8 cellular contexts compared by ENCODE assay signal in genomic region chrX:49269010-49269767, GRCh38. TPM values are rescaled to one million over a fixed set of nuclear protein-coding genes. Genes with fewer than 3 reads are reported as not detected.
DNase-seq lines count a peak whose midpoint lies in the region; ATAC-seq and TF ChIP-seq lines count a peak whose summit lies in the region.

No MANE protein-coding gene starts in this region.

- TF ChIP-seq CTCF in CD4-positive, alpha-beta T cell (IDR thresholded peaks at IDR 0.05), result no peak
- TF ChIP-seq CTCF in liver (IDR thresholded peaks at IDR 0.05; ENCODE audit: low read depth, low read length, missing input control), result no peak

- CTCF ChIA-PET in CD4-positive, alpha-beta T cell (lab: Charles Lee), result interaction anchor here (1.0 kb wide), 1 partner anchor 113 kb away, joined by 5 read pairs; no protein-coding TSS in a partner anchor
- CTCF ChIA-PET in activated CD4-positive, alpha-beta memory T cell treated with anti-CD3 and anti-CD28 coated beads for 36 hours (lab: Charles Lee), result interaction anchor here (0.6 to 1.2 kb wide), 3 partner anchors 12 to 113 kb away, joined by 3 to 7 read pairs (median 4); no protein-coding TSS in a partner anchor

- peaks cover 9 to 43% (median 29%) of the 10 kb centered on the region in 4 donors for H3K4me1 ChIP-seq in liver (ENCODE audit: control insufficient read depth in 4 of 4, insufficient read depth in 4 of 4, low read length in 3 of 4)

- H3K27me3 Mint-ChIP-seq in CD4-positive, alpha-beta T cell, result no peaks in the 10 kb centered on the region
- no peaks in the 10 kb centered on the region for H3K27me3 Mint-ChIP-seq in activated CD4-positive, alpha-beta memory T cell treated with anti-CD3 and anti-CD28 coated beads for 36 hours

- intact Hi-C loops in CD4-positive, alpha-beta T cell (cut with DNase I, micrococcal nuclease), result loop anchor here (1.0 to 5.0 kb wide), 3 partner anchors 37 to 78 kb away; partner anchors contain the start of genes CACNA1F (in 1 of the 2) and SYP (in 1 of the 2)
- intact Hi-C loops in activated CD4-positive, alpha-beta memory T cell treated with anti-CD3 and anti-CD28 coated beads for 36 hours (cut with micrococcal nuclease), result loop anchor here (1.0 to 5.0 kb wide), 5 partner anchors 34 to 312 kb away; partner anchors contain the start of genes CCDC22, OTUD5 and SYP

- H3K36me3 Mint-ChIP-seq in CD4-positive, alpha-beta T cell (ENCODE audit: low read depth), result no peaks in the 10 kb centered on the region
- peaks cover 11% of the 10 kb centered on the region for H3K36me3 Mint-ChIP-seq in activated CD4-positive, alpha-beta memory T cell treated with anti-CD3 and anti-CD28 coated beads for 36 hours

- DNase-seq in CD4-positive, alpha-beta T cell, result peak; percentile 85 to 96 (median 90)
- DNase-seq in NCI-H82 (lab: John Stamatoyannopoulos, UW), result peak; percentile 99
- DNase-seq in activated CD4-positive, alpha-beta memory T cell treated with anti-CD3 and anti-CD28 coated beads for 36 hours, result peak; percentile 97
- peak; percentile 96 to 98 for DNase-seq in dermis microvascular lymphatic vessel endothelial cell (ENCODE audit: low read depth in 2 of 2)
- peak; percentile 93 for DNase-seq in stimulated activated CD4-positive, alpha-beta T cell treated with anti-CD3 and anti-CD28 coated beads, Interleukin-4, amount 100 ng/mL, for 1 hour

- H3K4me1 Mint-ChIP-seq in CD4-positive, alpha-beta T cell (ENCODE audit: low read depth), result peaks cover 49% of the 10 kb centered on the region
- H3K4me1 Mint-ChIP-seq in activated CD4-positive, alpha-beta memory T cell treated with anti-CD3 and anti-CD28 coated beads for 36 hours (ENCODE audit: low read depth), result peaks cover 56% of the 10 kb centered on the region

- H3K27me3 ChIP-seq in CD4-positive, alpha-beta T cell (ENCODE audit: control insufficient read depth, insufficient read depth, low read length), result no peaks in the 10 kb centered on the region
- H3K27me3 ChIP-seq in liver (ENCODE audit: control insufficient read depth in 4 of 4, insufficient read depth in 4 of 4, low read length in 3 of 4), result no peaks in the 10 kb centered on the region

- peak overlapping the region; percentile 91 for H3K4me3 Mint-ChIP-seq in CD4-positive, alpha-beta T cell
- peak overlapping the region; percentile 91 for H3K4me3 Mint-ChIP-seq in activated CD4-positive, alpha-beta memory T cell treated with anti-CD3 and anti-CD28 coated beads for 36 hours

- whole genome bisulfite sequencing in liver, result under 1% methylated on average over 45 of the region's 45 CpGs

- H3K27ac ChIP-seq in CD4-positive, alpha-beta T cell (ENCODE audit: low read depth, low read length), result peak overlapping the region; percentile 96
- peak overlapping the region; percentile 92 to 99 for H3K27ac ChIP-seq in liver (ENCODE audit: low read depth in 1 of 2, low read length in 2 of 2)

- no peaks in the 10 kb centered on the region for H3K36me3 ChIP-seq in liver (ENCODE audit: control insufficient read depth in 4 of 4, insufficient read depth in 3 of 4, low read depth in 1 of 4, low read length in 3 of 4)

- no peaks in the 10 kb centered on the region for H3K9me3 ChIP-seq in CD4-positive, alpha-beta T cell (ENCODE audit: control insufficient read depth, low read length)
- H3K9me3 ChIP-seq in liver (ENCODE audit: control insufficient read depth in 4 of 4, low read length in 3 of 4), result no peaks in the 10 kb centered on the region

- peak overlapping the region; percentile 48 to 94 for H3K9ac ChIP-seq in liver (ENCODE audit: low read depth in 1 of 2, low read length in 2 of 2)

- peak; percentile 82 for ATAC-seq in CD4-positive, alpha-beta T cell (ENCODE audit: poor library complexity)
- ATAC-seq in GM19452 (IDR thresholded peaks at IDR 0.05; ENCODE audit: unreplicated experiment) (peak; percentile 79), HG03575 (IDR thresholded peaks at IDR 0.05; ENCODE audit: extremely low read depth, insufficient number of reproducible peaks, low FRiP score, unreplicated experiment) (peak; percentile 85)

- peak overlapping the region; percentile 71 to 81 (median 76) for H3K4me3 ChIP-seq in liver (ENCODE audit: low read depth in 1 of 3, low read length in 3 of 3)

- no peak for TF ChIP-seq RAD21 in liver (IDR thresholded peaks at IDR 0.05)

- no peaks in the 10 kb centered on the region for H3K9me3 Mint-ChIP-seq in CD4-positive, alpha-beta T cell
- no peaks in the 10 kb centered on the region for H3K9me3 Mint-ChIP-seq in activated CD4-positive, alpha-beta memory T cell treated with anti-CD3 and anti-CD28 coated beads for 36 hours

- H3K27ac Mint-ChIP-seq in CD4-positive, alpha-beta T cell, result peak overlapping the region; percentile 99
- peak overlapping the region; percentile 98 for H3K27ac Mint-ChIP-seq in activated CD4-positive, alpha-beta memory T cell treated with anti-CD3 and anti-CD28 coated beads for 36 hours

- POLR2A ChIA-PET in CD4-positive, alpha-beta T cell (lab: Charles Lee), result interaction anchor here (0.6 to 3.2 kb wide), 17 partner anchors 9 to 730 kb away, joined by 3 to 37 read pairs (median 5); partner anchors contain the start of genes CCDC22, OTUD5, PRAF2 and RBM3
- POLR2A ChIA-PET in activated CD4-positive, alpha-beta memory T cell treated with anti-CD3 and anti-CD28 coated beads for 36 hours (lab: Charles Lee), result interaction anchor here (1.4 to 1.5 kb wide), 2 partner anchors 9 to 97 kb away, joined by 4 to 6 read pairs; partner anchors contain the start of gene PLP2

TF ChIP-seq in liver, 16 proteins besides CTCF, POLR2A, EP300 and RAD21 (continues in another document):
- TF ChIP-seq HNF4A (conservative IDR thresholded peaks at IDR 0.05) (peak in 1 of 2 donors; percentile 12), TAF1 (conservative IDR thresholded peaks at IDR 0.05) (peak; percentile 65), FOXA1 (IDR thresholded peaks at IDR 0.05) (no peak), SP1 (IDR thresholded peaks at IDR 0.05) (peak; percentile 87), ZBTB33 (IDR thresholded peaks at IDR 0.05) (no peak), FOXA2 (IDR thresholded peaks at IDR 0.05) (no peak), NR2F2 (IDR thresholded peaks at IDR 0.05) (no peak), YY1 (IDR thresholded peaks at IDR 0.05) (peak; percentile 85), EGR1 (IDR thresholded peaks at IDR 0.05; ENCODE audit: low read depth in 2 of 2) (peak; percentile 94), ATF3 (IDR thresholded peaks at IDR 0.05) (no peak), RXRA (IDR thresholded peaks at IDR 0.05) (peak; percentile 3 to 34), HNF4G (IDR thresholded peaks at IDR 0.05) (no peak), JUND (IDR thresholded peaks at IDR 0.05) (peak; percentile 7 to 36)

RNA-seq across cellular contexts. Expression of gene PPP1R3F, which starts 0.4 kb away (rescaled TPM):
- total RNA-seq in CD4-positive, alpha-beta T cell, result 1 to 10 TPM; 8.5 to 9.1 TPM
- total RNA-seq in activated CD4-positive, alpha-beta memory T cell treated with anti-CD3 and anti-CD28 coated beads for 36 hours, result 1 to 10 TPM; 7.0 to 8.1 TPM
- total RNA-seq in dermis microvascular lymphatic vessel endothelial cell (1.0 and 3.2 TPM in 2 replicates), liver (1 to 10 TPM; 1.3 to 1.7 TPM)
- 1 to 10 TPM in 1 of 2 donors, under 1 TPM in 1; 0.78 to 1.6 TPM for polyA plus RNA-seq in liver

RNA-seq across cellular contexts. Expression of gene FOXP3, which starts 4.7 kb away (rescaled TPM):
- total RNA-seq in CD4-positive, alpha-beta T cell, result 1 to 10 TPM; 3.7 TPM
- total RNA-seq in activated CD4-positive, alpha-beta memory T cell treated with anti-CD3 and anti-CD28 coated beads for 36 hours, result 10 to 100 TPM; 23.1 to 23.8 TPM
- total RNA-seq in dermis microvascular lymphatic vessel endothelial cell, result not detected in 2 replicates
- total RNA-seq in liver, result under 1 TPM; 0.05 to 0.08 TPM
- polyA plus RNA-seq in liver, result under 1 TPM; 0.29 to 0.65 TPM

RNA-seq across cellular contexts. Expression of gene CCDC22, which starts 33.9 kb away (rescaled TPM):
- 10 to 100 TPM; 12.7 to 15.8 TPM for total RNA-seq in CD4-positive, alpha-beta T cell
- 10 to 100 TPM; 21.0 to 21.1 TPM for total RNA-seq in activated CD4-positive, alpha-beta memory T cell treated with anti-CD3 and anti-CD28 coated beads for 36 hours
- total RNA-seq in dermis microvascular lymphatic vessel endothelial cell, result 7.6 and 8.5 TPM in 2 replicates
- 1 to 10 TPM; 6.2 TPM for total RNA-seq in liver
- 1 to 10 TPM; 4.2 to 7.8 TPM for polyA plus RNA-seq in liver

RNA-seq across cellular contexts. Expression of gene GAGE10, which starts 34.3 kb away (rescaled TPM):
- not detected for total RNA-seq in CD4-positive, alpha-beta T cell
- not detected for total RNA-seq in activated CD4-positive, alpha-beta memory T cell treated with anti-CD3 and anti-CD28 coated beads for 36 hours
- total RNA-seq in dermis microvascular lymphatic vessel endothelial cell (not detected in 2 replicates), liver (not detected)
- not detected for polyA plus RNA-seq in liver

RNA-seq across cellular contexts. Expression of gene CACNA1F, which starts 36.0 kb away (rescaled TPM):
- 1 to 10 TPM; 1.1 to 1.2 TPM for total RNA-seq in CD4-positive, alpha-beta T cell
- total RNA-seq in activated CD4-positive, alpha-beta memory T cell treated with anti-CD3 and anti-CD28 coated beads for 36 hours, result under 1 TPM; 0.51 to 0.74 TPM
- total RNA-seq in dermis microvascular lymphatic vessel endothelial cell (under 0.01 TPM in 2 replicates), liver (not detected)
- polyA plus RNA-seq in liver, result under 1 TPM in 1 of 2 donors, not detected in 1; 0.03 TPM

Comparison
In these comparisons a context has a peak if more than half of its experiments do, and no peak if none do; other contexts are left out.
1. Peak in every context shown above with its lines: DNase-seq, ATAC-seq, H3K4me3 ChIP-seq and H3K27ac ChIP-seq.
2. RNA of gene FOXP3, which starts 4.7 kb away (total RNA-seq): 23.1 to 23.8 TPM in activated CD4-positive, alpha-beta memory T cell treated with anti-CD3 and anti-CD28 coated beads for 36 hours; 3.7 TPM in CD4-positive, alpha-beta T cell, 0.05 to 0.08 TPM in liver and not detected in dermis microvascular lymphatic vessel endothelial cell; every median in the first group is over 4 times any median in the second.